Comparison of ENCODE assay signal across 15 cellular contexts in genomic region chr6:117870477-117871243, GRCh38. TPM values are rescaled to one million over a fixed set of nuclear protein-coding genes. Genes with fewer than 3 reads are reported as not detected.
DNase-seq lines count a peak whose midpoint lies in the region; ATAC-seq, FAIRE-seq and TF ChIP-seq lines count a peak whose summit lies in the region.
"Had no signal": no experiment of that assay in that cellular context is flagged by ENCODE, and none has a peak within 500 bp of the region (broad histone marks: within the 10 kb centered on the region; RNA-seq: fewer than 3 reads in every experiment).

No MANE protein-coding gene starts in this region.

- H3K4me1 ChIP-seq in H1 (replicated peaks in 1 of 4; ENCODE audit: control insufficient read depth in 3 of 4, insufficient read depth in 4 of 4, low read length in 3 of 4): no peaks in the 10 kb centered on the region

- POLR2A ChIA-PET in H1 (lab: Charles Lee; ENCODE audit: partially characterized antibody): no interaction called here

- H3K23ac ChIP-seq in H1 (ENCODE audit: insufficient read length): no peak overlapping the region

- no peak overlapping the region for H3K4me2 ChIP-seq in H1 (ENCODE audit: insufficient read depth in 1 of 2, low read depth in 2 of 2, low read length in 2 of 2)

- TF ChIP-seq POLR2A in H1 (IDR thresholded peaks at IDR 0.05; ENCODE audit: control extremely low read depth in 1 of 2, low read depth in 2 of 2, low read length in 2 of 2): no peak

- H3K79me1 ChIP-seq in H1 (ENCODE audit: low read depth, low read length): no peaks in the 10 kb centered on the region

- peaks cover 9 to 12% of the 10 kb centered on the region in 2 experiments; a peak in 3 of 4 replicates for H3K9me3 ChIP-seq in H1 (ENCODE audit: insufficient read depth in 2 of 2, low read depth in 1 of 2, low read length in 1 of 2)

- H3K56ac ChIP-seq in H1 (replicated peaks; ENCODE audit: insufficient read length, low read depth, low read length): no peak overlapping the region

- no peak overlapping the region for H4K5ac ChIP-seq in H1 (ENCODE audit: insufficient read length, low read depth, low read length)

- H4K91ac ChIP-seq in H1 (replicated peaks; ENCODE audit: insufficient read length, low read length): no peak overlapping the region

- H2BK12ac ChIP-seq in H1 (ENCODE audit: low read depth, low read length): no peak overlapping the region

- 93% methylated on average over 4 of the region's 4 CpGs; no CpG with 5 or more reads in 1 of the 2 experiments for WGBS in H1 (ENCODE audit: extremely low coverage in 1 of 2, insufficient coverage in 1 of 2, insufficient read length in 1 of 2, insufficient replicate concordance in 2 of 2, low coverage in 1 of 2, low lambda C conversion rate in 2 of 2, missing lambda C conversion rate in 1 of 2), 2 experiments

- no peak for FAIRE-seq in H1 (lab: Jason Lieb, UNC)
- FAIRE-seq: H54, TTC549 had no signal

- no peaks in the 10 kb centered on the region for H3K79me2 ChIP-seq in H1 (ENCODE audit: control insufficient read depth in 1 of 2, insufficient read depth in 2 of 2, low read length in 2 of 2)

- no peak overlapping the region for H3K9ac ChIP-seq in H1 (replicated peaks in 1 of 4; ENCODE audit: extremely low read depth in 1 of 4, low read depth in 3 of 4, low read length in 3 of 4)

- intact Hi-C loops in Right ventricle myocardium inferior (cut with DNase I): no loop called here

- CTCF ChIA-PET in H1 (lab: Charles Lee; ENCODE audit: partially characterized antibody): interaction anchor here (0.8 kb wide), 1 partner anchor 76 kb away, joined by 3 read pairs; no protein-coding TSS in a partner anchor

- no peak overlapping the region for H2AK5ac ChIP-seq in H1 (ENCODE audit: low read depth, low read length)

- H2BK120ac ChIP-seq in H1 (replicated peaks; ENCODE audit: low read depth, low read length): no peak overlapping the region

- no peak overlapping the region for H2BK5ac ChIP-seq in H1 (ENCODE audit: low read depth, low read length)

- ATAC-seq in GM18909 (IDR thresholded peaks at IDR 0.05; ENCODE audit: poor library complexity, unreplicated experiment) (peak; percentile 90), GM21576 (IDR thresholded peaks at IDR 0.05; ENCODE audit: unreplicated experiment) (peak; percentile 87), HG03135 (IDR thresholded peaks at IDR 0.05; ENCODE audit: unreplicated experiment) (peak; percentile 93), Right ventricle myocardium inferior (no peak)
- ATAC-seq: CD8-positive, alpha-beta T cell; left ventricle myocardium superior had no signal

- no peak overlapping the region for H2BK20ac ChIP-seq in H1 (ENCODE audit: low read length)

- no peak overlapping the region for H2AFZ ChIP-seq in H1 (ENCODE audit: low read length)

- DNase-seq in H1 (ENCODE audit: low read depth in 1 of 2, low spot score in 2 of 2) (no peak), NOMO-1 treated with dmso at 0.1 percent for 144 hours (lab: John Stamatoyannopoulos, UW; ENCODE audit: unreplicated experiment) (no peak), Right ventricle myocardium inferior (ENCODE audit: missing footprints) (no peak)
- DNase-seq in activated CD4-positive, alpha-beta T cell treated with anti-CD3 and anti-CD28 coated beads for 4 hours: no peak
- DNase-seq: CD8-positive, alpha-beta T cell; left ventricle myocardium superior; NCI-H2171; RPMI8226; stimulated activated CD8-positive, alpha-beta memory T cell treated with anti-CD3 and anti-CD28 coated beads, Interleukin-4, amount 100 ng/mL, for 48 hours had no signal

- no peak overlapping the region for H3K27ac ChIP-seq in H1 (ENCODE audit: low read depth, low read length)

- H3K18ac ChIP-seq in H1 (ENCODE audit: extremely low read depth, low read length): no peak overlapping the region

- TF ChIP-seq RAD21 in H1 (IDR thresholded peaks at IDR 0.05 in 1 of 2, conservative IDR thresholded peaks at IDR 0.05 in 1 of 2; ENCODE audit: low read depth in 2 of 2, low read length in 2 of 2): no peak

- H3K23me2 ChIP-seq in H1 (ENCODE audit: low read depth, low read length): no peaks in the 10 kb centered on the region

- H3K27me3 ChIP-seq in H1 (replicated peaks in 1 of 4; ENCODE audit: control insufficient read depth in 3 of 4, extremely low read depth in 1 of 4, insufficient read depth in 3 of 4, low read length in 3 of 4): no peaks in the 10 kb centered on the region

- peak overlapping the region; percentile 61 for H3K14ac ChIP-seq in H1 (ENCODE audit: insufficient read length)

- no peak for TF ChIP-seq EP300 in H1 (IDR thresholded peaks at IDR 0.05; ENCODE audit: borderline replicate concordance in 1 of 2, low read depth in 2 of 2, low read length in 2 of 2)

- H4K20me1 ChIP-seq in H1 (replicated peaks in 1 of 2; ENCODE audit: control insufficient read depth in 1 of 2, insufficient read depth in 2 of 2, low read length in 2 of 2): no peaks in the 10 kb centered on the region

- no peak overlapping the region for H3K4ac ChIP-seq in H1 (replicated peaks; ENCODE audit: insufficient read length, low read depth, low read length)

- TF ChIP-seq CTCF in H1 (IDR thresholded peaks at IDR 0.05; ENCODE audit: control extremely low read depth in 1 of 3, insufficient read depth in 1 of 3, low read depth in 1 of 3, low read length in 3 of 3): no peak

- no peak overlapping the region for H3K4me3 ChIP-seq in H1 (ENCODE audit: extremely low read depth in 1 of 4, insufficient read depth in 2 of 4, low read depth in 3 of 4, low read length in 4 of 4)

- H4K8ac ChIP-seq in H1 (ENCODE audit: extremely low read depth, insufficient read depth, low read length): no peak overlapping the region

- 0 out of 8 replicates have a peak, but pooled peaks cover 0 to 5% (median 0%) of the 10 kb centered on the region in 4 experiments for H3K36me3 ChIP-seq in H1 (ENCODE audit: control insufficient read depth in 2 of 4, insufficient read depth in 4 of 4, low read length in 3 of 4)

- H2BK15ac ChIP-seq in H1 (ENCODE audit: low read length): no peak overlapping the region

TF ChIP-seq in H1, 55 proteins besides CTCF, POLR2A, EP300 and RAD21:
- TF ChIP-seq FOSL1 (IDR thresholded peaks at IDR 0.05; ENCODE audit: insufficient read depth, low read depth, low read length): no peak
- no peak for TF ChIP-seq RXRA (IDR thresholded peaks at IDR 0.05; ENCODE audit: insufficient read depth, low read depth, low read length)
- TF ChIP-seq SP1 (IDR thresholded peaks at IDR 0.05; ENCODE audit: low read depth, low read length): no peak
- TF ChIP-seq CHD1 (IDR thresholded peaks at IDR 0.05; ENCODE audit: low read depth, low read length): no peak
- no peak for TF ChIP-seq SIN3A (conservative IDR thresholded peaks at IDR 0.05 in 1 of 2, IDR thresholded peaks at IDR 0.05 in 1 of 2; ENCODE audit: low read depth in 1 of 2, low read length in 2 of 2)
- TF ChIP-seq SP2 (IDR thresholded peaks at IDR 0.05; ENCODE audit: low read length): no peak
- no peak for TF ChIP-seq CBX8 (IDR thresholded peaks at IDR 0.05; ENCODE audit: borderline replicate concordance, low read depth, low read length)
- TF ChIP-seq BRCA1 (IDR thresholded peaks at IDR 0.05; ENCODE audit: low read depth, low read length): no peak
- TF ChIP-seq SAP30 (IDR thresholded peaks at IDR 0.05; ENCODE audit: insufficient read depth, insufficient replicate concordance, low read length): no peak
- no peak for TF ChIP-seq GTF2F1 (IDR thresholded peaks at IDR 0.05; ENCODE audit: borderline replicate concordance, low read depth, low read length)
- no peak for TF ChIP-seq KDM5A (IDR thresholded peaks at IDR 0.05; ENCODE audit: low read length)
- no peak for TF ChIP-seq MAX (IDR thresholded peaks at IDR 0.05)

RNA-seq across cellular contexts. Expression of gene SLC35F1, which starts 36.4 kb away (rescaled TPM):
- total RNA-seq in H1 (2021; fragmentation: NEBNext Ultra II Directional; extraction: Animal tissue kit (Norgen Biotek cat#: 25700)): 8.3 and 10.0 TPM in 2 replicates
- polyA plus RNA-seq in H1 (2011; rRNA removed): 5.4 and 7.0 TPM in 2 replicates
- polyA plus RNA-seq in H1 (2011; cell fraction: cytosol; rRNA removed): 5.3 TPM
- polyA plus RNA-seq in H1 (2011; cell fraction: nucleus; rRNA removed): 2.6 TPM
- polyA plus RNA-seq in H1 (2012, experiment 1 of 2): 3.9 to 6.4 TPM (median 5.4 TPM) in 4 replicates
- polyA plus RNA-seq in H1 (2012, experiment 2 of 2): 1.3 TPM
- polyA plus RNA-seq in H1 (2013, experiment 1 of 2): 7.4 TPM
- polyA plus RNA-seq in H1 (2013, experiment 2 of 2): 9.3 TPM
- polyA minus RNA-seq in H1 (2011; rRNA and poly(A)+ RNA removed): 13.9 and 16.4 TPM in 2 replicates
- 7.6 TPM for polyA minus RNA-seq in H1 (2011; cell fraction: cytosol; rRNA and poly(A)+ RNA removed)
- 8.0 TPM for polyA minus RNA-seq in H1 (2011; cell fraction: nucleus; rRNA and poly(A)+ RNA removed)
- total RNA-seq in Right ventricle myocardium inferior: 5.8 TPM
- total RNA-seq: CD8-positive, alpha-beta T cell; glomerular endothelial cell had no signal
